ENCODE assay signal across 8 cellular contexts in the genomic region with DNA sequence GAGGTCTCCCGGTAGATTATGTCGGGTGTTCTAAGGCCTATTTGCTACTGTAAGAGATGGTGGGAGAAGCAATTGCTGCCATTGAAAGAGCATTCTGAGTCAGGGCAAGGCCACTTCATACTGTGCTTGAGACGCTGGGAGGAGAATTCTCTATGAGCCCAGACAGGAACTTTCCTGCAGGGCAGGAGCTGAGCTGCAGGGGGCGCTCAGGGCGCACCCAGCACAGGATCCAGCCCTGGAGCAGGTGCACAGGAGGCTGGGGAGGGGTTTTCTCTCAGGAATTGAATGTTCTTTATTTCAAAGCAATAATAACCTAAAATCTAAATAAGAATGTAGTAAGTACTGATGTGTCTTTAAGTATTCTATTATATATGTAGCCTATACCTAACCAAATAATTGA.
A peak's percentile ranks its signal among the peaks of the same experiment; 100 is the strongest.
DNase-seq lines count a peak whose midpoint lies in the region; ATAC-seq and TF ChIP-seq lines count a peak whose summit lies in the region.
"Not testable (repeated sequence)": the region's sequence is repeated elsewhere in the genome, so short reads cannot be mapped to it uniquely, and the experiment has no call there.

No MANE protein-coding gene starts in this region.

- DNase-seq in CD4-positive, alpha-beta T cell = peak in 1 of 10 experiments; percentile 0
- DNase-seq in RWPE2 (ENCODE audit: low spot score); foreskin keratinocyte: not testable (repeated sequence)
- DNase-seq in activated T-cell treated with anti-CD3 and anti-CD28 coated beads, Interleukin-2, amount 50 U/mL, for 1 hour = peak; percentile 20
- DNase-seq in natural killer cell treated with Interleukin-12 subunit alpha and Interleukin-12 subunit beta and Interleukin-15 and Interleukin-18, amount 100 ng/mL, for 72 hours (ENCODE audit: low spot score) = peak; percentile 60

- H3K27ac ChIP-seq in CD4-positive, alpha-beta T cell (ENCODE audit: low read depth, low read length); RWPE2 (ENCODE audit: poor library complexity, severe bottlenecking); foreskin keratinocyte: not testable (repeated sequence)

- not testable (repeated sequence) for H3K9me3 ChIP-seq in CD4-positive, alpha-beta T cell (ENCODE audit: control insufficient read depth, low read length); RWPE2 (ENCODE audit: severe bottlenecking)

- intact Hi-C loops in CD4-positive, alpha-beta T cell (cut with DNase I, micrococcal nuclease) = not testable (repeated sequence)

- POLR2A ChIA-PET in CD4-positive, alpha-beta T cell (lab: Charles Lee) = not testable (repeated sequence)

- ATAC-seq in CD4-positive, alpha-beta T cell (ENCODE audit: poor library complexity) = peak; percentile 75
- ATAC-seq in GM19035 (IDR thresholded peaks at IDR 0.05; ENCODE audit: unreplicated experiment) (peak; percentile 85), GM21786 (IDR thresholded peaks at IDR 0.05; ENCODE audit: unreplicated experiment) (peak; percentile 71), HG03097 (IDR thresholded peaks at IDR 0.05; ENCODE audit: low FRiP score, unreplicated experiment) (peak; percentile 56), RWPE2 (ENCODE audit: low read depth) (peak; percentile 58; the same call in 2 of the 3 replicates), foreskin keratinocyte (peak; percentile 69)
- peak; percentile 84 to 89 for ATAC-seq in natural killer cell treated with Interleukin-12 subunit alpha and Interleukin-12 subunit beta and Interleukin-15 and Interleukin-18, amount 100 ng/mL, for 72 hours

- CTCF ChIA-PET in CD4-positive, alpha-beta T cell (lab: Charles Lee) = not testable (repeated sequence)

- not testable (repeated sequence) for H3K9me3 Mint-ChIP-seq in CD4-positive, alpha-beta T cell; natural killer cell treated with Interleukin-12 subunit alpha and Interleukin-12 subunit beta and Interleukin-15 and Interleukin-18, amount 100 ng/mL, for 72 hours

- H3K4me1 ChIP-seq in RWPE2 (ENCODE audit: insufficient read depth, poor library complexity, severe bottlenecking); foreskin keratinocyte: not testable (repeated sequence)

- TF ChIP-seq CTCF in CD4-positive, alpha-beta T cell (IDR thresholded peaks at IDR 0.05); RWPE2 (IDR thresholded peaks at IDR 0.05; ENCODE audit: poor library complexity, severe bottlenecking); foreskin keratinocyte (conservative IDR thresholded peaks at IDR 0.05): not testable (repeated sequence)

- not testable (repeated sequence) for H3K4me3 ChIP-seq in RWPE2 (ENCODE audit: severe bottlenecking)

- not testable (repeated sequence) for H3K4me3 Mint-ChIP-seq in CD4-positive, alpha-beta T cell; natural killer cell treated with Interleukin-12 subunit alpha and Interleukin-12 subunit beta and Interleukin-15 and Interleukin-18, amount 100 ng/mL, for 72 hours

- H3K4me1 Mint-ChIP-seq in CD4-positive, alpha-beta T cell (ENCODE audit: low read depth); natural killer cell treated with Interleukin-12 subunit alpha and Interleukin-12 subunit beta and Interleukin-15 and Interleukin-18, amount 100 ng/mL, for 72 hours (ENCODE audit: low read depth in 2 of 2): not testable (repeated sequence)

- not testable (repeated sequence) for H3K27me3 ChIP-seq in CD4-positive, alpha-beta T cell (ENCODE audit: control insufficient read depth, insufficient read depth, low read length); RWPE2 (ENCODE audit: insufficient read depth, poor library complexity, severe bottlenecking); foreskin keratinocyte

- not testable (repeated sequence) for H3K27ac Mint-ChIP-seq in CD4-positive, alpha-beta T cell; natural killer cell treated with Interleukin-12 subunit alpha and Interleukin-12 subunit beta and Interleukin-15 and Interleukin-18, amount 100 ng/mL, for 72 hours

- not testable (repeated sequence) for H3K36me3 ChIP-seq in RWPE2 (ENCODE audit: low read depth)

- not testable (repeated sequence) for H3K27me3 Mint-ChIP-seq in CD4-positive, alpha-beta T cell; natural killer cell treated with Interleukin-12 subunit alpha and Interleukin-12 subunit beta and Interleukin-15 and Interleukin-18, amount 100 ng/mL, for 72 hours

- H3K36me3 Mint-ChIP-seq in CD4-positive, alpha-beta T cell (ENCODE audit: low read depth); natural killer cell treated with Interleukin-12 subunit alpha and Interleukin-12 subunit beta and Interleukin-15 and Interleukin-18, amount 100 ng/mL, for 72 hours: not testable (repeated sequence)
